ENCODE assay signal across 8 cellular contexts in genomic region chr17:81264640-81265039, GRCh38.
"Had no signal": no experiment of that assay in that cellular context is flagged by ENCODE, and none has a peak within 500 bp of the region (broad histone marks: within the 10 kb centered on the region; RNA-seq: fewer than 3 reads in every experiment).

No MANE protein-coding gene starts in this region.

- H3K27ac ChIP-seq: HL-60 had no signal

- H3K27ac Mint-ChIP-seq: GM23338, H9, HFFc6, IgD-negative memory B cell had no signal

- ATAC-seq: GM23338, HepG2 had no signal

- H3K4me1 Mint-ChIP-seq: GM23338, H9 had no signal

- H3K27me3 Mint-ChIP-seq: IgD-negative memory B cell had no signal

- DNase-seq: H9, HCEC 1CT, HFFc6, KBM-7 had no signal

- H3K4me3 ChIP-seq: GM23338 had no signal

- H3K9me3 Mint-ChIP-seq: GM23338, H9, HFFc6, IgD-negative memory B cell had no signal

- H3K4me3 Mint-ChIP-seq: GM23338, H9, HFFc6, IgD-negative memory B cell had no signal
